ENCODE assay signal across 22 cellular contexts in the genomic region with DNA sequence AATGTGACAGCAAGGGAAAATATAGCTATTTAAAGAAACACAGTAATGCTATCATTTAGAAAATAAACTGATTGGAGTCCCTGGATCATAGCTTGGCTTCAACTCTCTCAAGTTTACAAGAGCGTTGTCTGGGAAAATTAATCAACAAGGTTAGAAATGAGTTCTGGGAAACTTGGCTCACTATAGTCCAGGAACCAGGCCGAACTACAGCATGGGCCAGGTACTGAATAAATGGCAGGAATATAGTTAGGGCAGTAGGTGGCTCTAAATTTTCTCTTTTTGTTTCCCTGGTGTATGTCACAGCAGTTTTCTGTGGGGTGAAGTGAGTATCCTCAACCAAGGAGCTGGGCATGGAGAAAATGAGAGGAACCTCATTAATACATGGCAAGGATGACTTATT.
DNase-seq lines count a peak whose midpoint lies in the region; ATAC-seq and TF ChIP-seq lines count a peak whose summit lies in the region.
"Had no signal": no experiment of that assay in that cellular context is flagged by ENCODE, and none has a peak within 500 bp of the region (broad histone marks: within the 10 kb centered on the region; RNA-seq: fewer than 3 reads in every experiment).

No MANE protein-coding gene starts in this region.

- no peak overlapping the region for H3K27ac ChIP-seq in CD8-positive, alpha-beta T cell (ENCODE audit: low read depth, low read length)
- H3K27ac ChIP-seq: 22Rv1, GM23248, Peyer's patch had no signal

- no peaks in the 10 kb centered on the region for H3K27me3 ChIP-seq in CD8-positive, alpha-beta T cell (ENCODE audit: insufficient read depth, low read length)
- H3K27me3 ChIP-seq: Peyer's patch had no signal

- CTCF ChIA-PET in activated CD4-positive, alpha-beta T cell treated with anti-CD3 and anti-CD28 coated beads for 36 hours (lab: Charles Lee) = interaction anchor here (0.9 kb wide), 1 partner anchor 32 kb away, joined by 3 read pairs; no protein-coding TSS in a partner anchor
- CTCF ChIA-PET in CD8-positive, alpha-beta T cell (lab: Charles Lee) = no interaction called here

- no peak for TF ChIP-seq CTCF in CD8-positive, alpha-beta T cell (IDR thresholded peaks at IDR 0.05)

- peaks cover 9% of the 10 kb centered on the region for H3K4me1 Mint-ChIP-seq in activated CD4-positive, alpha-beta T cell treated with anti-CD3 and anti-CD28 coated beads for 36 hours
- peaks cover 9% of the 10 kb centered on the region for H3K4me1 Mint-ChIP-seq in activated naive CD8-positive, alpha-beta T cell (ENCODE audit: low read depth)
- peaks cover 12% of the 10 kb centered on the region for H3K4me1 Mint-ChIP-seq in activated naive CD8-positive, alpha-beta T cell treated with anti-CD3 and anti-CD28 coated beads, Interleukin-2, amount 50 U/mL, for 24 hours
- peaks cover 2% of the 10 kb centered on the region for H3K4me1 Mint-ChIP-seq in CD8-positive, alpha-beta T cell (ENCODE audit: low read depth)
- H3K4me1 Mint-ChIP-seq in memory B cell = no peaks in the 10 kb centered on the region
- peaks cover 3% of the 10 kb centered on the region for H3K4me1 Mint-ChIP-seq in T-helper 2 cell treated with Interferon-gamma antibody and Interleukin-4, amounts not matched to agents 5 μg/mL and 100 μg/mL, for 36 hours (ENCODE audit: low read depth)
- H3K4me1 Mint-ChIP-seq: H9 had no signal

- intact Hi-C loops in activated CD4-positive, alpha-beta T cell treated with anti-CD3 and anti-CD28 coated beads for 36 hours (cut with DNase I, micrococcal nuclease) = no loop called here
- intact Hi-C loops in CD8-positive, alpha-beta T cell (cut with DNase I, micrococcal nuclease) = loop anchor here in 1 of 2 experiments (10.0 kb wide), 1 partner anchor 299 kb away; no protein-coding TSS in a partner anchor

- POLR2A ChIA-PET in activated CD4-positive, alpha-beta T cell treated with anti-CD3 and anti-CD28 coated beads for 36 hours (lab: Charles Lee) = no interaction called here
- POLR2A ChIA-PET in CD8-positive, alpha-beta T cell (lab: Charles Lee) = no interaction called here

- no peak for ATAC-seq in activated CD4-positive, alpha-beta T cell treated with anti-CD3 and anti-CD28 coated beads for 36 hours
- ATAC-seq in activated naive CD8-positive, alpha-beta T cell treated with anti-CD3 and anti-CD28 coated beads, Interleukin-2, amount 50 U/mL, for 24 hours = no peak
- no peak for ATAC-seq in CD8-positive, alpha-beta T cell
- ATAC-seq in memory B cell (ENCODE audit: low read depth) = no peak

- no peak for DNase-seq in activated CD4-positive, alpha-beta T cell treated with anti-CD3 and anti-CD28 coated beads for 36 hours
- DNase-seq in activated CD4-positive, alpha-beta T cell treated with anti-CD3 and anti-CD28 coated beads for 48 hours = no peak
- DNase-seq in activated naive CD8-positive, alpha-beta T cell treated with anti-CD3 and anti-CD28 coated beads, Interleukin-2, amount 50 U/mL, for 24 hours = no peak
- no peak for DNase-seq in CD8-positive, alpha-beta T cell
- DNase-seq in memory B cell (ENCODE audit: low spot score in 2 of 2) (no peak), NCI-H510A (lab: John Stamatoyannopoulos, UW) (no peak)
- DNase-seq in T-helper 2 cell treated with Interferon-gamma antibody and Interleukin-4, amounts not matched to agents 5 μg/mL and 100 μg/mL, for 36 hours (ENCODE audit: low spot score) = no peak
- DNase-seq: ACHN, C1 segment of cervical spinal cord, DMS53, GDM1, GM23248, H9, HFFc6, Karpas-422, NCI-H1694, NCI-H2081, NCI-H2171, NCI-H526, Peyer's patch had no signal

- peaks cover 77% of the 10 kb centered on the region for H3K36me3 Mint-ChIP-seq in activated CD4-positive, alpha-beta T cell treated with anti-CD3 and anti-CD28 coated beads for 36 hours (ENCODE audit: low read depth)
- peaks cover 28% of the 10 kb centered on the region for H3K36me3 Mint-ChIP-seq in activated naive CD8-positive, alpha-beta T cell
- H3K36me3 Mint-ChIP-seq in activated naive CD8-positive, alpha-beta T cell treated with anti-CD3 and anti-CD28 coated beads, Interleukin-2, amount 50 U/mL, for 24 hours (ENCODE audit: low read depth) = peaks cover 74% of the 10 kb centered on the region
- peaks cover 93% of the 10 kb centered on the region for H3K36me3 Mint-ChIP-seq in CD8-positive, alpha-beta T cell
- H3K36me3 Mint-ChIP-seq in memory B cell = peaks cover 48% of the 10 kb centered on the region
- peaks cover 82% of the 10 kb centered on the region for H3K36me3 Mint-ChIP-seq in T-helper 2 cell treated with Interferon-gamma antibody and Interleukin-4, amounts not matched to agents 5 μg/mL and 100 μg/mL, for 36 hours (ENCODE audit: low read depth)

- H3K9me3 ChIP-seq in CD8-positive, alpha-beta T cell (ENCODE audit: low read length) = no peaks in the 10 kb centered on the region
- H3K9me3 ChIP-seq: Peyer's patch had no signal

- H3K36me3 ChIP-seq in CD8-positive, alpha-beta T cell (ENCODE audit: insufficient read depth, low read length) = peaks cover 43% of the 10 kb centered on the region

- no peaks in the 10 kb centered on the region for H3K27me3 Mint-ChIP-seq in activated CD4-positive, alpha-beta T cell treated with anti-CD3 and anti-CD28 coated beads for 36 hours
- H3K27me3 Mint-ChIP-seq in activated naive CD8-positive, alpha-beta T cell = no peaks in the 10 kb centered on the region
- no peaks in the 10 kb centered on the region for H3K27me3 Mint-ChIP-seq in activated naive CD8-positive, alpha-beta T cell treated with anti-CD3 and anti-CD28 coated beads, Interleukin-2, amount 50 U/mL, for 24 hours
- H3K27me3 Mint-ChIP-seq in CD8-positive, alpha-beta T cell (ENCODE audit: low read depth) = no peaks in the 10 kb centered on the region
- no peaks in the 10 kb centered on the region for H3K27me3 Mint-ChIP-seq in memory B cell
- no peaks in the 10 kb centered on the region for H3K27me3 Mint-ChIP-seq in T-helper 2 cell treated with Interferon-gamma antibody and Interleukin-4, amounts not matched to agents 5 μg/mL and 100 μg/mL, for 36 hours (ENCODE audit: low read depth)

- no peaks in the 10 kb centered on the region for H3K4me1 ChIP-seq in CD8-positive, alpha-beta T cell (ENCODE audit: insufficient read depth, low read length)
- H3K4me1 ChIP-seq: Peyer's patch had no signal

- H3K27ac Mint-ChIP-seq in activated CD4-positive, alpha-beta T cell treated with anti-CD3 and anti-CD28 coated beads for 36 hours = peak overlapping the region; percentile 27
- peak overlapping the region; percentile 34 for H3K27ac Mint-ChIP-seq in activated naive CD8-positive, alpha-beta T cell
- H3K27ac Mint-ChIP-seq in activated naive CD8-positive, alpha-beta T cell treated with anti-CD3 and anti-CD28 coated beads, Interleukin-2, amount 50 U/mL, for 24 hours = no peak overlapping the region
- peak overlapping the region; percentile 71 for H3K27ac Mint-ChIP-seq in CD8-positive, alpha-beta T cell
- H3K27ac Mint-ChIP-seq in memory B cell = peak overlapping the region; percentile 57
- H3K27ac Mint-ChIP-seq in T-helper 2 cell treated with Interferon-gamma antibody and Interleukin-4, amounts not matched to agents 5 μg/mL and 100 μg/mL, for 36 hours = no peak overlapping the region
- H3K27ac Mint-ChIP-seq: H9, HFFc6 had no signal

- H3K9me3 Mint-ChIP-seq in activated CD4-positive, alpha-beta T cell treated with anti-CD3 and anti-CD28 coated beads for 36 hours (ENCODE audit: low read depth) = no peaks in the 10 kb centered on the region
- no peaks in the 10 kb centered on the region for H3K9me3 Mint-ChIP-seq in activated naive CD8-positive, alpha-beta T cell (ENCODE audit: low read depth)
- no peaks in the 10 kb centered on the region for H3K9me3 Mint-ChIP-seq in activated naive CD8-positive, alpha-beta T cell treated with anti-CD3 and anti-CD28 coated beads, Interleukin-2, amount 50 U/mL, for 24 hours
- H3K9me3 Mint-ChIP-seq in CD8-positive, alpha-beta T cell = no peaks in the 10 kb centered on the region
- no peaks in the 10 kb centered on the region for H3K9me3 Mint-ChIP-seq in memory B cell
- no peaks in the 10 kb centered on the region for H3K9me3 Mint-ChIP-seq in T-helper 2 cell treated with Interferon-gamma antibody and Interleukin-4, amounts not matched to agents 5 μg/mL and 100 μg/mL, for 36 hours
- H3K9me3 Mint-ChIP-seq: H9, HFFc6 had no signal

- no peak overlapping the region for H3K4me3 Mint-ChIP-seq in activated CD4-positive, alpha-beta T cell treated with anti-CD3 and anti-CD28 coated beads for 36 hours
- H3K4me3 Mint-ChIP-seq in activated naive CD8-positive, alpha-beta T cell = no peak overlapping the region
- H3K4me3 Mint-ChIP-seq in activated naive CD8-positive, alpha-beta T cell treated with anti-CD3 and anti-CD28 coated beads, Interleukin-2, amount 50 U/mL, for 24 hours = no peak overlapping the region
- no peak overlapping the region for H3K4me3 Mint-ChIP-seq in CD8-positive, alpha-beta T cell
- no peak overlapping the region for H3K4me3 Mint-ChIP-seq in memory B cell
- no peak overlapping the region for H3K4me3 Mint-ChIP-seq in T-helper 2 cell treated with Interferon-gamma antibody and Interleukin-4, amounts not matched to agents 5 μg/mL and 100 μg/mL, for 36 hours
- H3K4me3 Mint-ChIP-seq: H9, HFFc6 had no signal

- H3K4me3 ChIP-seq in CD8-positive, alpha-beta T cell (ENCODE audit: low read depth, low read length) = no peak overlapping the region
- H3K4me3 ChIP-seq: GM23248, Peyer's patch had no signal

Comparison
In these comparisons a context has a peak if more than half of its experiments do, and no peak if none do; other contexts are left out.
1. H3K27ac Mint-ChIP-seq: peak in activated CD4-positive, alpha-beta T cell treated with anti-CD3 and anti-CD28 coated beads for 36 hours (single experiment), activated naive CD8-positive, alpha-beta T cell (single experiment), CD8-positive, alpha-beta T cell (single experiment) and memory B cell (single experiment); none in activated naive CD8-positive, alpha-beta T cell treated with anti-CD3 and anti-CD28 coated beads, Interleukin-2, amount 50 U/mL, for 24 hours (single experiment) and T-helper 2 cell treated with Interferon-gamma antibody and Interleukin-4, amounts not matched to agents 5 μg/mL and 100 μg/mL, for 36 hours (single experiment).